Comparison of ENCODE assay signal across 26 cellular contexts in genomic region chr6:63887011-63887751, GRCh38.
"Had no signal": no experiment of that assay in that cellular context is flagged by ENCODE, and none has a peak within 500 bp of the region (broad histone marks: within the 10 kb centered on the region; RNA-seq: fewer than 3 reads in every experiment).

No MANE protein-coding gene starts in this region.

- H3K4me3 Mint-ChIP-seq: activated B cell treated with CpG ODN at 0.5 μM for 24 hours; activated CD8-positive, alpha-beta T cell treated with anti-CD3 and anti-CD28 coated beads for 36 hours; activated naive CD4-positive, alpha-beta T cell treated with anti-CD3 and anti-CD28 coated beads for 36 hours; activated naive CD8-positive, alpha-beta T cell treated with anti-CD3 and anti-CD28 coated beads, Interleukin-2, amount 10 ng/mL, durations not matched to agents 7 days and 5 days; activated T-cell treated with anti-CD3 and anti-CD28 coated beads, Interleukin-2, amount 50 U/mL, for 72 hours; naive thymus-derived CD8-positive, alpha-beta T cell; neural crest cell; stimulated activated memory B cell treated with anti-CD40 and anti-IgM and Interleukin-4, amounts not matched to agents 10 μg/mL and 1 μg/mL and 100 μg/mL, for 72 hours had no signal

- ATAC-seq: activated CD8-positive, alpha-beta T cell treated with anti-CD3 and anti-CD28 coated beads for 36 hours; activated T-cell treated with anti-CD3 and anti-CD28 coated beads, Interleukin-2, amount 50 U/mL, for 72 hours; gastrocnemius medialis; left lung; lower lobe of right lung; naive thymus-derived CD8-positive, alpha-beta T cell; stimulated activated memory B cell treated with anti-CD40 and anti-IgM and Interleukin-4, amounts not matched to agents 10 μg/mL and 1 μg/mL and 100 μg/mL, for 72 hours; upper lobe of right lung had no signal

- DNase-seq: activated B cell treated with CpG ODN at 0.5 μM for 24 hours; activated CD4-positive, alpha-beta T cell treated with anti-CD3 and anti-CD28 coated beads, Interleukin-2, amount 50 U/mL, for 1 hour; activated CD8-positive, alpha-beta T cell treated with anti-CD3 and anti-CD28 coated beads for 36 hours; activated effector memory CD4-positive, alpha-beta T cell treated with Interleukin-2 at 50 U/mL for 16 hours; activated naive CD4-positive, alpha-beta T cell treated with anti-CD3 and anti-CD28 coated beads for 36 hours; activated naive CD8-positive, alpha-beta T cell treated with anti-CD3 and anti-CD28 coated beads, Interleukin-2, amount 10 ng/mL, durations not matched to agents 7 days and 5 days; activated T-cell treated with anti-CD3 and anti-CD28 coated beads, Interleukin-2, amount 50 U/mL, for 72 hours; brain microvascular endothelial cell; dorsolateral prefrontal cortex; effector memory CD4-positive, alpha-beta T cell; erythroblast; gastrocnemius medialis; glutamatergic neuron; left lung; lower lobe of right lung; mesenchymal stem cell; naive thymus-derived CD8-positive, alpha-beta T cell; occipital lobe; stimulated activated CD4-positive, alpha-beta T cell treated with anti-CD3 and anti-CD28 coated beads, Interleukin-1b, Interleukin-23, amount 100 ng/mL, for 48 hours; stimulated activated CD4-positive, alpha-beta T cell treated with anti-CD3 and anti-CD28 coated beads, Interleukin-4, amount 100 ng/mL, for 4 hours; stimulated activated CD8-positive, alpha-beta memory T cell treated with anti-CD3 and anti-CD28 coated beads, Interleukin-4, amount 100 ng/mL, for 48 hours; stomach; tibial artery; upper lobe of right lung had no signal

- H3K27me3 Mint-ChIP-seq: activated B cell treated with CpG ODN at 0.5 μM for 24 hours; activated naive CD8-positive, alpha-beta T cell treated with anti-CD3 and anti-CD28 coated beads, Interleukin-2, amount 10 ng/mL, durations not matched to agents 7 days and 5 days; stimulated activated memory B cell treated with anti-CD40 and anti-IgM and Interleukin-4, amounts not matched to agents 10 μg/mL and 1 μg/mL and 100 μg/mL, for 72 hours had no signal

- H3K36me3 Mint-ChIP-seq: activated naive CD8-positive, alpha-beta T cell treated with anti-CD3 and anti-CD28 coated beads, Interleukin-2, amount 10 ng/mL, durations not matched to agents 7 days and 5 days; naive thymus-derived CD8-positive, alpha-beta T cell; stimulated activated memory B cell treated with anti-CD40 and anti-IgM and Interleukin-4, amounts not matched to agents 10 μg/mL and 1 μg/mL and 100 μg/mL, for 72 hours had no signal

- H3K27ac Mint-ChIP-seq: activated B cell treated with CpG ODN at 0.5 μM for 24 hours; activated CD8-positive, alpha-beta T cell treated with anti-CD3 and anti-CD28 coated beads for 36 hours; activated naive CD4-positive, alpha-beta T cell treated with anti-CD3 and anti-CD28 coated beads for 36 hours; activated naive CD8-positive, alpha-beta T cell treated with anti-CD3 and anti-CD28 coated beads, Interleukin-2, amount 10 ng/mL, durations not matched to agents 7 days and 5 days; activated T-cell treated with anti-CD3 and anti-CD28 coated beads, Interleukin-2, amount 50 U/mL, for 72 hours; naive thymus-derived CD8-positive, alpha-beta T cell; stimulated activated memory B cell treated with anti-CD40 and anti-IgM and Interleukin-4, amounts not matched to agents 10 μg/mL and 1 μg/mL and 100 μg/mL, for 72 hours had no signal

- H3K9me3 Mint-ChIP-seq: activated B cell treated with CpG ODN at 0.5 μM for 24 hours; activated CD8-positive, alpha-beta T cell treated with anti-CD3 and anti-CD28 coated beads for 36 hours; activated naive CD4-positive, alpha-beta T cell treated with anti-CD3 and anti-CD28 coated beads for 36 hours had no signal

- H3K4me1 Mint-ChIP-seq: activated B cell treated with CpG ODN at 0.5 μM for 24 hours; activated naive CD8-positive, alpha-beta T cell treated with anti-CD3 and anti-CD28 coated beads, Interleukin-2, amount 10 ng/mL, durations not matched to agents 7 days and 5 days; naive thymus-derived CD8-positive, alpha-beta T cell; neural crest cell; stimulated activated memory B cell treated with anti-CD40 and anti-IgM and Interleukin-4, amounts not matched to agents 10 μg/mL and 1 μg/mL and 100 μg/mL, for 72 hours had no signal
